1 cellular context compared by ENCODE assay signal in the genomic region with DNA sequence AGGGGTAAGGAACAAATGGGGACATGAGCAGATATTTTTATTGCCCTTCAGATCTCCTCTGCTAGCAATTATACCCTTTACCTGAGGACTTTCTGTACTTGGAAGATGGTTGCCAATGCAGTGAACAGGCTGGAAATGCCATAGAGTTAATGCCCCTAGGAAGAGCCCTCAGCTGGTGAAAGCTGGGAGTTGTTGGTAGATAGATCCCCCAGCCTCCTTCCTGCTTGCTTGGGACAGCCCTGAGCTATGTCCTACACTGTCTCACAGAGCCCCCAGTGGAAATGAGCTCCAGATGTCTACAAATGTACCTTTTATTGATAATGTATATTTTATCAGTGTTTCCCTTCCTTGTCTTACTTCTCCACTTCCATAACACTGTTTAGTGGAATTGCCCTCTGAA.
TF ChIP-seq lines count a peak whose summit lies in the region.

No MANE protein-coding gene starts in this region.

TF ChIP-seq in A549, 52 proteins besides CTCF, POLR2A, EP300 and RAD21 (continued from another document):
- TF ChIP-seq, protein P1, sequence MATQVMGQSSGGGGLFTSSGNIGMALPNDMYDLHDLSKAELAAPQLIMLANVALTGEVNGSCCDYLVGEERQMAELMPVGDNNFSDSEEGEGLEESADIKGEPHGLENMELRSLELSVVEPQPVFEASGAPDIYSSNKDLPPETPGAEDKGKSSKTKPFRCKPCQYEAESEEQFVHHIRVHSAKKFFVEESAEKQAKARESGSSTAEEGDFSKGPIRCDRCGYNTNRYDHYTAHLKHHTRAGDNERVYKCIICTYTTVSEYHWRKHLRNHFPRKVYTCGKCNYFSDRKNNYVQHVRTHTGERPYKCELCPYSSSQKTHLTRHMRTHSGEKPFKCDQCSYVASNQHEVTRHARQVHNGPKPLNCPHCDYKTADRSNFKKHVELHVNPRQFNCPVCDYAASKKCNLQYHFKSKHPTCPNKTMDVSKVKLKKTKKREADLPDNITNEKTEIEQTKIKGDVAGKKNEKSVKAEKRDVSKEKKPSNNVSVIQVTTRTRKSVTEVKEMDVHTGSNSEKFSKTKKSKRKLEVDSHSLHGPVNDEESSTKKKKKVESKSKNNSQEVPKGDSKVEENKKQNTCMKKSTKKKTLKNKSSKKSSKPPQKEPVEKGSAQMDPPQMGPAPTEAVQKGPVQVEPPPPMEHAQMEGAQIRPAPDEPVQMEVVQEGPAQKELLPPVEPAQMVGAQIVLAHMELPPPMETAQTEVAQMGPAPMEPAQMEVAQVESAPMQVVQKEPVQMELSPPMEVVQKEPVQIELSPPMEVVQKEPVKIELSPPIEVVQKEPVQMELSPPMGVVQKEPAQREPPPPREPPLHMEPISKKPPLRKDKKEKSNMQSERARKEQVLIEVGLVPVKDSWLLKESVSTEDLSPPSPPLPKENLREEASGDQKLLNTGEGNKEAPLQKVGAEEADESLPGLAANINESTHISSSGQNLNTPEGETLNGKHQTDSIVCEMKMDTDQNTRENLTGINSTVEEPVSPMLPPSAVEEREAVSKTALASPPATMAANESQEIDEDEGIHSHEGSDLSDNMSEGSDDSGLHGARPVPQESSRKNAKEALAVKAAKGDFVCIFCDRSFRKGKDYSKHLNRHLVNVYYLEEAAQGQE (IDR thresholded peaks at IDR 0.05) = no peak
- TF ChIP-seq TFCP2L1 (CRISPR knock-in tag; IDR thresholded peaks at IDR 0.05) (no peak), MAZ (IDR thresholded peaks at IDR 0.05; ENCODE audit: borderline replicate concordance, low read depth, low read length) (no peak), CBX8 (IDR thresholded peaks at IDR 0.05) (no peak)
